Comparison of ENCODE assay signal across 8 cellular contexts in genomic region chr5:34656001-34656699, GRCh38. TPM values are rescaled to one million over a fixed set of nuclear protein-coding genes. Genes with fewer than 3 reads are reported as not detected.
DNase-seq lines count a peak whose midpoint lies in the region; ATAC-seq and TF ChIP-seq lines count a peak whose summit lies in the region.

Gene RAI14 (plus strand): TSS chr5:34656328. CDS start chr5:34686920, 30,592 bp downstream.

- H3K27me3 ChIP-seq in layer of hippocampus (ENCODE audit: control insufficient read depth, insufficient read depth, low read length) (no peaks in the 10 kb centered on the region), spleen (replicated peaks in 1 of 7) (peaks cover 0 to 56% (median 18%) of the 10 kb centered on the region in 7 donors)

- no peaks in the 10 kb centered on the region for H3K9me3 ChIP-seq in ES-I3 (ENCODE audit: control insufficient read depth, insufficient read depth, low read length)
- no peaks in the 10 kb centered on the region for H3K9me3 ChIP-seq in spleen

- peak; percentile 49 for TF ChIP-seq CTCF in VCaP (conservative IDR thresholded peaks at IDR 0.05)
- TF ChIP-seq CTCF in spleen (IDR thresholded peaks at IDR 0.05 in 8 of 11, conservative IDR thresholded peaks at IDR 0.05 in 3 of 11): no peak

- intact Hi-C loops in spleen (cut with DNase I; ENCODE audit: low total_unique reads): loop anchor here (10.0 kb wide), 1 partner anchor 131 kb away; no protein-coding TSS in a partner anchor

- TF ChIP-seq POLR2A in spleen (IDR thresholded peaks at IDR 0.05): peak in 1 of 3 donors; percentile 9

- H3K4me3 ChIP-seq in spleen: peak within 1 kb of the TSS; percentile 51 to 87 (median 66)

- H3K36me3 ChIP-seq in ES-I3 (ENCODE audit: insufficient read depth, low read length) (no peaks in the 10 kb centered on the region), spleen (no peaks in the 10 kb centered on the region)

- peak within 1 kb of the TSS; percentile 75 for H3K9ac ChIP-seq in ES-I3 (ENCODE audit: low read depth, low read length)

- DNase-seq in LHCN-M2 (ENCODE audit: low read depth) (peak; percentile 77), dermis microvascular lymphatic vessel endothelial cell (ENCODE audit: low read depth in 2 of 2) (peak; percentile 80 to 95), spleen (peak; percentile 88), AML-193 (lab: John Stamatoyannopoulos, UW) (no peak)

- peak within 1 kb of the TSS; percentile 95 for H3K27ac ChIP-seq in VCaP
- H3K27ac ChIP-seq in layer of hippocampus (ENCODE audit: low read depth, low read length): peak within 1 kb of the TSS; percentile 78
- peak within 1 kb of the TSS; percentile 84 to 97 (median 94) for H3K27ac ChIP-seq in spleen

- 0 to 1% (median 1%) methylated on average over 12 to 79 of the region's 79 CpGs for WGBS in spleen, 5 donors

- H3K4me1 ChIP-seq in ES-I3 (ENCODE audit: insufficient read depth, low read length) (peaks cover 14% of the 10 kb centered on the region), spleen (peaks cover 4 to 60% (median 22%) of the 10 kb centered on the region in 6 donors)

- ATAC-seq in GM21619 (IDR thresholded peaks at IDR 0.05; ENCODE audit: unreplicated experiment): no peak

RNA-seq across cellular contexts. Expression of gene RAI14, which starts in this region (rescaled TPM):
- 64.1 and 72.7 TPM in 2 replicates for total RNA-seq in LHCN-M2 (2014; rRNA removed)
- 46.8 TPM for polyA plus RNA-seq in LHCN-M2 (2012)
- 149 and 192 TPM in 2 replicates for total RNA-seq in dermis microvascular lymphatic vessel endothelial cell
- total RNA-seq in spleen: 100 to 1,000 TPM in 6 of 7 donors, 10 to 100 TPM in 1; 88.9 to 217 (median 135) TPM
- polyA plus RNA-seq in spleen: 10 to 100 TPM; 14.2 to 36.3 (median 18.3) TPM

Comparison
In these comparisons a context has a peak if more than half of its experiments do, and no peak if none do; other contexts are left out.
1. DNase-seq: peak in LHCN-M2 (single experiment), dermis microvascular lymphatic vessel endothelial cell (2 of 2) and spleen (single experiment); none in AML-193 (0 of 2).
2. Peak in every context shown above with its lines, with median percentiles within 50 percentile points of each other: H3K27ac ChIP-seq.